Comparison of ENCODE assay signal across 10 cellular contexts in genomic region chr15:58568157-58568571, GRCh38.
DNase-seq lines count a peak whose midpoint lies in the region; ATAC-seq, FAIRE-seq and TF ChIP-seq lines count a peak whose summit lies in the region.
"Had no signal": no experiment of that assay in that cellular context is flagged by ENCODE, and none has a peak within 500 bp of the region (broad histone marks: within the 10 kb centered on the region; RNA-seq: fewer than 3 reads in every experiment).

No MANE protein-coding gene starts in this region.

- POLR2A ChIA-PET in H1 (lab: Charles Lee; ENCODE audit: partially characterized antibody) = no interaction called here

- no peak overlapping the region for H3K27ac ChIP-seq in H1 (ENCODE audit: low read depth, low read length)

- in situ Hi-C loops in GM13977 (cut with MboI; ENCODE audit: low pct_unique_long_range_greater_than_20kb, low sequenced_read_pairs, unreplicated experiment) = no loop called here

- no peaks in the 10 kb centered on the region for H3K23me2 ChIP-seq in H1 (ENCODE audit: low read depth, low read length)

- H3K18ac ChIP-seq in H1 (ENCODE audit: extremely low read depth, low read length) = no peak overlapping the region

- peak overlapping the region; percentile 73; the same call in 1 of the 2 replicates for H2AFZ ChIP-seq in H1 (ENCODE audit: low read length)

- no peaks in the 10 kb centered on the region for H3K27me3 ChIP-seq in H1 (replicated peaks in 1 of 4; ENCODE audit: control insufficient read depth in 3 of 4, extremely low read depth in 1 of 4, insufficient read depth in 3 of 4, low read length in 3 of 4)

- 74% methylated on average over 2 of the region's 2 CpGs; no CpG with 5 or more reads in 1 of the 2 experiments for WGBS in H1 (ENCODE audit: extremely low coverage in 1 of 2, insufficient coverage in 1 of 2, insufficient read length in 1 of 2, insufficient replicate concordance in 2 of 2, low coverage in 1 of 2, low lambda C conversion rate in 2 of 2, missing lambda C conversion rate in 1 of 2), 2 experiments

- no peak overlapping the region for H3K4me3 ChIP-seq in H1 (ENCODE audit: extremely low read depth in 1 of 4, insufficient read depth in 2 of 4, low read depth in 3 of 4, low read length in 4 of 4)

- peaks cover 0 to 6% of the 10 kb centered on the region in 2 donors for H3K27me3 Mint-ChIP-seq in stimulated activated naive B cell treated with anti-CD40 and anti-IgM and Interleukin-4, amounts not matched to agents 10 μg/mL and 1 μg/mL and 100 μg/mL, for 72 hours

- H3K36me3 Mint-ChIP-seq in stimulated activated naive B cell treated with anti-CD40 and anti-IgM and Interleukin-4, amounts not matched to agents 10 μg/mL and 1 μg/mL and 100 μg/mL, for 72 hours = no peaks in the 10 kb centered on the region

- H4K91ac ChIP-seq in H1 (replicated peaks; ENCODE audit: insufficient read length, low read length) = no peak overlapping the region

- no peak for FAIRE-seq in H1 (lab: Jason Lieb, UNC)

- H2BK5ac ChIP-seq in H1 (ENCODE audit: low read depth, low read length) = no peak overlapping the region

- TF ChIP-seq EP300 in H1 (IDR thresholded peaks at IDR 0.05; ENCODE audit: borderline replicate concordance in 1 of 2, low read depth in 2 of 2, low read length in 2 of 2) = no peak

- H2BK15ac ChIP-seq in H1 (ENCODE audit: low read length) = no peak overlapping the region

- no peak for TF ChIP-seq POLR2A in H1 (IDR thresholded peaks at IDR 0.05; ENCODE audit: control extremely low read depth in 1 of 2, low read depth in 2 of 2, low read length in 2 of 2)

- TF ChIP-seq CTCF in H1 (IDR thresholded peaks at IDR 0.05; ENCODE audit: control extremely low read depth in 1 of 3, insufficient read depth in 1 of 3, low read depth in 1 of 3, low read length in 3 of 3) (no peak), GM13977 (IDR thresholded peaks at IDR 0.05; ENCODE audit: extremely low read depth, insufficient read depth, missing control alignments) (no peak)

- no peak for TF ChIP-seq RAD21 in H1 (IDR thresholded peaks at IDR 0.05 in 1 of 2, conservative IDR thresholded peaks at IDR 0.05 in 1 of 2; ENCODE audit: low read depth in 2 of 2, low read length in 2 of 2)

- CTCF ChIA-PET in H1 (lab: Charles Lee; ENCODE audit: partially characterized antibody) = interaction anchor here (0.6 to 1.4 kb wide), 3 partner anchors 12 to 340 kb away, joined by 3 to 5 read pairs (median 3); no protein-coding TSS in a partner anchor

- peaks cover 2 to 8% of the 10 kb centered on the region in 2 donors for H3K9me3 Mint-ChIP-seq in stimulated activated naive B cell treated with anti-CD40 and anti-IgM and Interleukin-4, amounts not matched to agents 10 μg/mL and 1 μg/mL and 100 μg/mL, for 72 hours

- no peak overlapping the region for H3K4me2 ChIP-seq in H1 (ENCODE audit: insufficient read depth in 1 of 2, low read depth in 2 of 2, low read length in 2 of 2)
- H3K4me2 ChIP-seq: SK-N-SH had no signal

- no peak overlapping the region for H3K4me3 Mint-ChIP-seq in stimulated activated naive B cell treated with anti-CD40 and anti-IgM and Interleukin-4, amounts not matched to agents 10 μg/mL and 1 μg/mL and 100 μg/mL, for 72 hours

- H2AK5ac ChIP-seq in H1 (ENCODE audit: low read depth, low read length) = no peak overlapping the region

- no peaks in the 10 kb centered on the region for H3K4me1 ChIP-seq in H1 (replicated peaks in 1 of 4; ENCODE audit: control insufficient read depth in 3 of 4, insufficient read depth in 4 of 4, low read length in 3 of 4)

- no peak overlapping the region for H2BK12ac ChIP-seq in H1 (ENCODE audit: low read depth, low read length)

- no peaks in the 10 kb centered on the region for H3K79me1 ChIP-seq in H1 (ENCODE audit: low read depth, low read length)

- H3K4ac ChIP-seq in H1 (replicated peaks; ENCODE audit: insufficient read length, low read depth, low read length) = no peak overlapping the region

- no peak overlapping the region for H3K23ac ChIP-seq in H1 (ENCODE audit: insufficient read length)

- H2BK120ac ChIP-seq in H1 (replicated peaks; ENCODE audit: low read depth, low read length) = no peak overlapping the region

- no peak overlapping the region for H4K8ac ChIP-seq in H1 (ENCODE audit: extremely low read depth, insufficient read depth, low read length)

- H4K20me1 ChIP-seq in H1 (replicated peaks in 1 of 2; ENCODE audit: control insufficient read depth in 1 of 2, insufficient read depth in 2 of 2, low read length in 2 of 2) = no peaks in the 10 kb centered on the region

- peak; percentile 53 to 82 for ATAC-seq in activated CD4-positive, CD25-positive, alpha-beta regulatory T cell treated with anti-CD3 and anti-CD28 coated beads, Interleukin-2, amount 50 U/mL, for 24 hours
- ATAC-seq in stimulated activated naive B cell treated with anti-CD40 and anti-IgM and Interleukin-4, amounts not matched to agents 10 μg/mL and 1 μg/mL and 100 μg/mL, for 72 hours (replicated peaks) = peak; percentile 48 to 64
- no peak for ATAC-seq in GM18517 (IDR thresholded peaks at IDR 0.05; ENCODE audit: unreplicated experiment)
- ATAC-seq: HCT116 had no signal

- H3K36me3 ChIP-seq in H1 (ENCODE audit: control insufficient read depth in 2 of 4, insufficient read depth in 4 of 4, low read length in 3 of 4) = no peaks in the 10 kb centered on the region

- DNase-seq in activated CD4-positive, CD25-positive, alpha-beta regulatory T cell (lab: John Stamatoyannopoulos, UW) = no peak
- DNase-seq in OCI-M1 (lab: John Stamatoyannopoulos, UW) (peak; percentile 93), H1 (ENCODE audit: low read depth in 1 of 2, low spot score in 2 of 2) (peak in 1 of 2 experiments; percentile 30), superior temporal gyrus (ENCODE audit: extremely low spot score) (no peak), GM13977 (ENCODE audit: low spot score) (no peak)
- DNase-seq in stimulated activated naive B cell treated with anti-CD40 and anti-IgM and Interleukin-4, amounts not matched to agents 10 μg/mL and 1 μg/mL and 100 μg/mL, for 72 hours = no peak
- DNase-seq: SK-N-SH had no signal

- no peak overlapping the region for H3K14ac ChIP-seq in H1 (ENCODE audit: insufficient read length)

- H3K79me2 ChIP-seq in H1 (ENCODE audit: control insufficient read depth in 1 of 2, insufficient read depth in 2 of 2, low read length in 2 of 2) = no peaks in the 10 kb centered on the region

- H3K56ac ChIP-seq in H1 (replicated peaks; ENCODE audit: insufficient read length, low read depth, low read length) = no peak overlapping the region

- H4K5ac ChIP-seq in H1 (ENCODE audit: insufficient read length, low read depth, low read length) = no peak overlapping the region

- H3K27ac Mint-ChIP-seq in stimulated activated naive B cell treated with anti-CD40 and anti-IgM and Interleukin-4, amounts not matched to agents 10 μg/mL and 1 μg/mL and 100 μg/mL, for 72 hours = no peak overlapping the region

- H3K9me3 ChIP-seq in H1 (ENCODE audit: insufficient read depth in 2 of 2, low read depth in 1 of 2, low read length in 1 of 2) = no peaks in the 10 kb centered on the region
- H3K9me3 ChIP-seq: SK-N-SH had no signal

- no peak overlapping the region for H2BK20ac ChIP-seq in H1 (ENCODE audit: low read length)

- no peak overlapping the region for H3K9ac ChIP-seq in H1 (replicated peaks in 1 of 4; ENCODE audit: extremely low read depth in 1 of 4, low read depth in 3 of 4, low read length in 3 of 4)
- H3K9ac ChIP-seq: SK-N-SH had no signal

- H3K4me1 Mint-ChIP-seq in stimulated activated naive B cell treated with anti-CD40 and anti-IgM and Interleukin-4, amounts not matched to agents 10 μg/mL and 1 μg/mL and 100 μg/mL, for 72 hours = peaks cover 3 to 10% of the 10 kb centered on the region in 2 donors

TF ChIP-seq in H1, 55 proteins besides CTCF, POLR2A, EP300 and RAD21:
- no peak for TF ChIP-seq CREB1 (IDR thresholded peaks at IDR 0.05)
- no peak for TF ChIP-seq HDAC6 (IDR thresholded peaks at IDR 0.05; ENCODE audit: low read depth, low read length)
- TF ChIP-seq RNF2 (IDR thresholded peaks at IDR 0.05; ENCODE audit: borderline replicate concordance, low read depth, low read length, missing control alignments, poor library complexity, severe bottlenecking) = no peak
- no peak for TF ChIP-seq KDM1A (IDR thresholded peaks at IDR 0.05; ENCODE audit: borderline replicate concordance, low read length)
- TF ChIP-seq ASH2L (IDR thresholded peaks at IDR 0.05; ENCODE audit: low read length) = no peak
- TF ChIP-seq GTF2F1 (IDR thresholded peaks at IDR 0.05; ENCODE audit: borderline replicate concordance, low read depth, low read length) = no peak
- TF ChIP-seq CEBPB (IDR thresholded peaks at IDR 0.05; ENCODE audit: low read depth, low read length) = no peak
- TF ChIP-seq TAF7 (optimal IDR thresholded peaks at IDR 0.05; ENCODE audit: borderline replicate concordance, low read depth, low read length) = no peak
- no peak for TF ChIP-seq SIN3A (conservative IDR thresholded peaks at IDR 0.05 in 1 of 2, IDR thresholded peaks at IDR 0.05 in 1 of 2; ENCODE audit: low read depth in 1 of 2, low read length in 2 of 2)
- no peak for TF ChIP-seq BRCA1 (IDR thresholded peaks at IDR 0.05; ENCODE audit: low read depth, low read length)
- TF ChIP-seq BCL11A (IDR thresholded peaks at IDR 0.05; ENCODE audit: low read depth in 2 of 2, low read length in 2 of 2) = no peak
- no peak for TF ChIP-seq SIX5 (IDR thresholded peaks at IDR 0.05; ENCODE audit: low read depth, low read length)
- no peak for TF ChIP-seq MAFK (IDR thresholded peaks at IDR 0.05; ENCODE audit: low read depth, low read length)
- no peak for TF ChIP-seq TAF1 (IDR thresholded peaks at IDR 0.05; ENCODE audit: low read depth, low read length)
- TF ChIP-seq JUN (IDR thresholded peaks at IDR 0.05; ENCODE audit: low read depth, low read length) = no peak
- no peak for TF ChIP-seq E2F6 (IDR thresholded peaks at IDR 0.05)
- TF ChIP-seq JUND (IDR thresholded peaks at IDR 0.05; ENCODE audit: low read length) = no peak
- TF ChIP-seq RXRA (IDR thresholded peaks at IDR 0.05; ENCODE audit: insufficient read depth, low read depth, low read length) = no peak
